In genomic region chr5:14264605-14265316, GRCh38 we compare ENCODE assay signal across 8 cellular contexts.
DNase-seq lines count a peak whose midpoint lies in the region; ATAC-seq, FAIRE-seq and TF ChIP-seq lines count a peak whose summit lies in the region.

No MANE protein-coding gene starts in this region.

- H3K4me1 ChIP-seq in lung (ENCODE audit: control insufficient read depth in 2 of 2, insufficient read depth in 2 of 2, low read length in 2 of 2) = peaks cover 23 to 37% of the 10 kb centered on the region in 2 donors

- FAIRE-seq in GM19239 (lab: Jason Lieb, UNC) = peak; percentile 91

- no peaks in the 10 kb centered on the region for H3K27me3 ChIP-seq in lung (ENCODE audit: control insufficient read depth, insufficient read depth)

- peak; percentile 39 to 89 (median 79) for DNase-seq in C1 segment of cervical spinal cord (lab: John Stamatoyannopoulos, UW)
- peak; percentile 43 for DNase-seq in GM19239 (ENCODE audit: insufficient read length, low spot score)
- peak; percentile 97 for DNase-seq in NCI-H446 treated with DMSO at 0.1 percent for 48 hours (lab: John Stamatoyannopoulos, UW)
- peak; percentile 69 to 77 for DNase-seq in activated CD4-positive, alpha-beta T cell treated with anti-CD3 and anti-CD28 coated beads, Interleukin-2, amount 50 U/mL, for 48 hours
- peak; percentile 80 to 94 for DNase-seq in dermis microvascular lymphatic vessel endothelial cell (ENCODE audit: low read depth in 2 of 2)
- DNase-seq in lung (ENCODE audit: low spot score) = peak; percentile 93
- DNase-seq in stimulated activated CD8-positive, alpha-beta memory T cell treated with anti-CD3 and anti-CD28 coated beads, Interleukin-12 subunit alpha, Interleukin-12 subunit beta, amount 100 ng/mL, for 1 hour (ENCODE audit: low read depth) = peak; percentile 50

- TF ChIP-seq CTCF in lung (IDR thresholded peaks at IDR 0.05; ENCODE audit: control extremely low read depth, extremely low read depth) = no peak

- H3K4me3 ChIP-seq in lung = no peak overlapping the region

- no peaks in the 10 kb centered on the region for H3K9me3 ChIP-seq in lung (ENCODE audit: control insufficient read depth in 2 of 2, insufficient read depth in 1 of 2, low read length in 1 of 2)

- 4 to 6% methylated on average over 26 of the region's 26 CpGs for WGBS in lung, 2 donors

- no peaks in the 10 kb centered on the region for H3K36me3 ChIP-seq in lung (ENCODE audit: control insufficient read depth in 2 of 2, insufficient read depth in 2 of 2, low read length in 2 of 2)

- ATAC-seq in HG03378 (IDR thresholded peaks at IDR 0.05; ENCODE audit: unreplicated experiment) = peak; percentile 82
- peak; percentile 84 for ATAC-seq in lung (ENCODE audit: insufficient read depth, low FRiP score)

- H3K27ac ChIP-seq in lung (ENCODE audit: low read depth in 1 of 2, low read length in 1 of 2) = peak overlapping the region in 1 of 2 donors; percentile 74

Comparison
In these comparisons a context has a peak if more than half of its experiments do, and no peak if none do; other contexts are left out.
1. DNase-seq: peak in every context shown above with its lines; median percentile 97 in NCI-H446 treated with DMSO at 0.1 percent for 48 hours; 93 in lung; 87 in dermis microvascular lymphatic vessel endothelial cell; 79 in C1 segment of cervical spinal cord; 73 in activated CD4-positive, alpha-beta T cell treated with anti-CD3 and anti-CD28 coated beads, Interleukin-2, amount 50 U/mL, for 48 hours; 50 in stimulated activated CD8-positive, alpha-beta memory T cell treated with anti-CD3 and anti-CD28 coated beads, Interleukin-12 subunit alpha, Interleukin-12 subunit beta, amount 100 ng/mL, for 1 hour; 43 in GM19239.